ENCODE assay signal across 14 cellular contexts in the genomic region with DNA sequence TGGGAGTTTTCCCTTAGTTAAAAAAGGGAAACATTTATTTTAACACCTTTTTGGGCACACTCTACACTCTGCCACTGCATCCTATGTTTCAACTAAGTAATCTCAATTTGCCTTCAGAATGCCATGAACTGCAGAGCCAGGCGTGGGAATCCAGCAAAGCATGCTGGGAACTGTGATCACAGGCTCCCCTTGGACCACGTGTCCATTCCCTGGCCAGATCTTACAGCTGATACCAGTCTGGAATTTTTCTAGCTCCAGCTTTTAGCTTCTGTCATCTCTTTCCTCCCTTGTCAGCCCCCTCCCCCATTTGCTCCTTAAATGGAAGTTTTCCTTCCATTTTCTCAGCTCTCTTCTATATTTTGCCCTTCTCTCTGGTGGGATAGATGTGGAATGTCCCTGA. TPM values are rescaled to one million over a fixed set of nuclear protein-coding genes. Genes with fewer than 3 reads are reported as not detected.
A peak's percentile ranks its signal among the peaks of the same experiment; 100 is the strongest.
DNase-seq lines count a peak whose midpoint lies in the region; ATAC-seq and TF ChIP-seq lines count a peak whose summit lies in the region.
"Had no signal": no experiment of that assay in that cellular context is flagged by ENCODE, and none has a peak within 500 bp of the region (broad histone marks: within the 10 kb centered on the region; RNA-seq: fewer than 3 reads in every experiment).

No MANE protein-coding gene starts in this region.

- peaks cover 65 to 85% (median 82%) of the 10 kb centered on the region in 3 donors for H3K4me1 ChIP-seq in skeletal muscle tissue (ENCODE audit: control insufficient read depth in 3 of 3, insufficient read depth in 3 of 3, low read length in 3 of 3)

- TF ChIP-seq CTCF in MCF 10A (IDR thresholded peaks at IDR 0.05; ENCODE audit: unreplicated experiment): no peak

- H3K9me3 Mint-ChIP-seq in activated naive CD4-positive, alpha-beta T cell treated with anti-CD3 and anti-CD28 coated beads, Interleukin-2, amount 50 U/mL, for 24 hours: no peaks in the 10 kb centered on the region
- no peaks in the 10 kb centered on the region for H3K9me3 Mint-ChIP-seq in activated naive CD4-positive, alpha-beta T cell treated with anti-CD3 and anti-CD28 coated beads, Interleukin-2, amount 50 U/mL, for 72 hours
- no peaks in the 10 kb centered on the region for H3K9me3 Mint-ChIP-seq in T-cell
- H3K9me3 Mint-ChIP-seq in immature natural killer cell: no peaks in the 10 kb centered on the region
- H3K9me3 Mint-ChIP-seq in MCF 10A (ENCODE audit: unreplicated experiment): no peaks in the 10 kb centered on the region
- H3K9me3 Mint-ChIP-seq: T-helper 2 cell treated with Interferon-gamma antibody and Interleukin-4, amounts not matched to agents 5 μg/mL and 100 μg/mL, for 36 hours had no signal

- no peak overlapping the region for H3K4me3 ChIP-seq in skeletal muscle tissue (ENCODE audit: low read length in 3 of 3)
- H3K4me3 ChIP-seq: left lung had no signal

- no peak for DNase-seq in activated naive CD4-positive, alpha-beta T cell treated with anti-CD3 and anti-CD28 coated beads, Interleukin-2, amount 50 U/mL, for 72 hours (ENCODE audit: low spot score in 2 of 2)
- DNase-seq in T-cell (no peak), immature natural killer cell (no peak), MCF 10A (ENCODE audit: unreplicated experiment) (no peak)
- DNase-seq: left lung; NCI-H1105 treated with DMSO at 0.1 percent for 48 hours; NCI-H510A treated with DMSO at 0.1 percent for 48 hours; posterior cingulate gyrus; stimulated activated naive CD4-positive, alpha-beta T cell had no signal

- BruUV-seq in MCF 10A (replicated peaks; lab: Mats Ljungman, UMichigan): no TSS peak

- peak overlapping the region; percentile 72 for H3K27ac ChIP-seq in skeletal muscle tissue (ENCODE audit: low read depth, low read length)

- H3K36me3 Mint-ChIP-seq in activated naive CD4-positive, alpha-beta T cell treated with anti-CD3 and anti-CD28 coated beads, Interleukin-2, amount 50 U/mL, for 24 hours: peaks cover 10% of the 10 kb centered on the region
- peaks cover 0 to 30% of the 10 kb centered on the region in 2 donors for H3K36me3 Mint-ChIP-seq in activated naive CD4-positive, alpha-beta T cell treated with anti-CD3 and anti-CD28 coated beads, Interleukin-2, amount 50 U/mL, for 72 hours
- peaks cover 28% of the 10 kb centered on the region for H3K36me3 Mint-ChIP-seq in T-cell
- peaks cover 0 to 5% (median 0%) of the 10 kb centered on the region in 3 donors for H3K36me3 Mint-ChIP-seq in immature natural killer cell
- no peaks in the 10 kb centered on the region for H3K36me3 Mint-ChIP-seq in MCF 10A (ENCODE audit: insufficient read depth, unreplicated experiment)

- no peaks in the 10 kb centered on the region for H3K9me3 ChIP-seq in skeletal muscle tissue (ENCODE audit: control insufficient read depth in 3 of 3, low read length in 3 of 3)
- H3K9me3 ChIP-seq: left lung had no signal

- H3K9ac ChIP-seq in skeletal muscle tissue (ENCODE audit: low read depth in 1 of 3, low read length in 3 of 3): no peak overlapping the region

- no peaks in the 10 kb centered on the region for H3K27me3 Mint-ChIP-seq in activated naive CD4-positive, alpha-beta T cell treated with anti-CD3 and anti-CD28 coated beads, Interleukin-2, amount 50 U/mL, for 24 hours
- no peaks in the 10 kb centered on the region for H3K27me3 Mint-ChIP-seq in T-cell
- H3K27me3 Mint-ChIP-seq in immature natural killer cell (ENCODE audit: low read depth in 3 of 3): no peaks in the 10 kb centered on the region
- H3K27me3 Mint-ChIP-seq in MCF 10A (ENCODE audit: insufficient read depth, unreplicated experiment): no peaks in the 10 kb centered on the region

- CTCF ChIA-PET in T-cell (lab: Charles Lee): no interaction called here
- CTCF ChIA-PET in MCF 10A (lab: Yijun Ruan, JAX): interaction anchor here (0.6 to 1.7 kb wide), 5 partner anchors 9 to 59 kb away, joined by 3 to 8 read pairs (median 3); no protein-coding TSS in a partner anchor

- POLR2A ChIA-PET in T-cell (lab: Charles Lee): interaction anchor here (0.8 to 1.0 kb wide), 2 partner anchors 9 to 12 kb away, joined by 4 read pairs; no protein-coding TSS in a partner anchor
- POLR2A ChIA-PET in MCF 10A (lab: Yijun Ruan, JAX): interaction anchor here (1.6 kb wide), 1 partner anchor 19 kb away, joined by 3 read pairs; no protein-coding TSS in a partner anchor

- H3K4me1 Mint-ChIP-seq in activated naive CD4-positive, alpha-beta T cell treated with anti-CD3 and anti-CD28 coated beads, Interleukin-2, amount 50 U/mL, for 24 hours: peaks cover 91% of the 10 kb centered on the region
- peaks cover 97 to 98% (median 98%) of the 10 kb centered on the region in 3 donors for H3K4me1 Mint-ChIP-seq in T-cell
- H3K4me1 Mint-ChIP-seq in immature natural killer cell: peaks cover 0 to 96% of the 10 kb centered on the region in 2 donors
- peaks cover 55% of the 10 kb centered on the region for H3K4me1 Mint-ChIP-seq in MCF 10A (ENCODE audit: insufficient read depth, unreplicated experiment)

- peak overlapping the region; percentile 86 for H3K27ac Mint-ChIP-seq in activated naive CD4-positive, alpha-beta T cell treated with anti-CD3 and anti-CD28 coated beads, Interleukin-2, amount 50 U/mL, for 24 hours
- peak overlapping the region in 1 of 2 donors; percentile 78 for H3K27ac Mint-ChIP-seq in activated naive CD4-positive, alpha-beta T cell treated with anti-CD3 and anti-CD28 coated beads, Interleukin-2, amount 50 U/mL, for 72 hours
- peak overlapping the region; percentile 21 to 75 for H3K27ac Mint-ChIP-seq in T-cell
- H3K27ac Mint-ChIP-seq in immature natural killer cell: peak overlapping the region; percentile 67 to 88 (median 72)
- no peak overlapping the region for H3K27ac Mint-ChIP-seq in MCF 10A (ENCODE audit: low read depth, unreplicated experiment)
- H3K27ac Mint-ChIP-seq: T-helper 2 cell treated with Interferon-gamma antibody and Interleukin-4, amounts not matched to agents 5 μg/mL and 100 μg/mL, for 36 hours had no signal

- intact Hi-C loops in MCF 10A (cut with micrococcal nuclease): no loop called here

- H3K36me3 ChIP-seq in skeletal muscle tissue (ENCODE audit: control insufficient read depth in 3 of 3, insufficient read depth in 3 of 3, low read length in 3 of 3): no peaks in the 10 kb centered on the region
- H3K36me3 ChIP-seq: left lung had no signal

- no peak overlapping the region for H3K4me3 Mint-ChIP-seq in activated naive CD4-positive, alpha-beta T cell treated with anti-CD3 and anti-CD28 coated beads, Interleukin-2, amount 50 U/mL, for 24 hours
- peak overlapping the region in 1 of 3 donors; percentile 24 for H3K4me3 Mint-ChIP-seq in T-cell
- peak overlapping the region in 4 of 5 donors; percentile 1 to 34 (median 18) for H3K4me3 Mint-ChIP-seq in immature natural killer cell
- H3K4me3 Mint-ChIP-seq in MCF 10A (ENCODE audit: unreplicated experiment): no peak overlapping the region
- H3K4me3 Mint-ChIP-seq: T-helper 2 cell treated with Interferon-gamma antibody and Interleukin-4, amounts not matched to agents 5 μg/mL and 100 μg/mL, for 36 hours had no signal

- no peaks in the 10 kb centered on the region for H3K27me3 ChIP-seq in skeletal muscle tissue (ENCODE audit: control insufficient read depth in 3 of 3, insufficient read depth in 3 of 3, low read length in 3 of 3)
- H3K27me3 ChIP-seq: left lung had no signal

- ATAC-seq in activated naive CD4-positive, alpha-beta T cell treated with anti-CD3 and anti-CD28 coated beads, Interleukin-2, amount 50 U/mL, for 72 hours: no peak
- ATAC-seq in T-cell (replicated peaks in 1 of 4) (no peak), HG03159 (IDR thresholded peaks at IDR 0.05; ENCODE audit: unreplicated experiment) (no peak), GM18858 (IDR thresholded peaks at IDR 0.05; ENCODE audit: unreplicated experiment) (no peak)

RNA-seq across cellular contexts. Expression of a gene that starts 29.4 kb away (rescaled TPM):
- total RNA-seq in activated naive CD4-positive, alpha-beta T cell treated with anti-CD3 and anti-CD28 coated beads, Interleukin-2, amount 50 U/mL, for 72 hours: 10 to 100 TPM; 28.2 to 65.6 TPM
- 100 to 1,000 TPM; 101 to 126 (median 107) TPM for total RNA-seq in T-cell
- polyA plus RNA-seq in immature natural killer cell: 100 to 1,000 TPM in 2 of 3 donors, 10 to 100 TPM in 1; 96.2 to 179 (median 129) TPM
- 45.9 TPM for total RNA-seq in skeletal muscle tissue
- total RNA-seq in MCF 10A (2022): 0.16 and 0.27 TPM in 2 replicates

Comparison
In these comparisons a context has a peak if more than half of its experiments do, and no peak if none do; other contexts are left out.
1. H3K4me3 Mint-ChIP-seq: peak in immature natural killer cell (4 of 5); none in activated naive CD4-positive, alpha-beta T cell treated with anti-CD3 and anti-CD28 coated beads, Interleukin-2, amount 50 U/mL, for 24 hours (single experiment) and MCF 10A (single experiment).
2. RNA of a gene that starts 29.4 kb away (total RNA-seq): 101 to 126 TPM in T-cell, 28.2 to 65.6 TPM in activated naive CD4-positive, alpha-beta T cell treated with anti-CD3 and anti-CD28 coated beads, Interleukin-2, amount 50 U/mL, for 72 hours and 45.9 TPM in skeletal muscle tissue (single experiment); 0.16 to 0.27 TPM in MCF 10A; every median in the first group is over 10 times any median in the second.